In the genomic region with DNA sequence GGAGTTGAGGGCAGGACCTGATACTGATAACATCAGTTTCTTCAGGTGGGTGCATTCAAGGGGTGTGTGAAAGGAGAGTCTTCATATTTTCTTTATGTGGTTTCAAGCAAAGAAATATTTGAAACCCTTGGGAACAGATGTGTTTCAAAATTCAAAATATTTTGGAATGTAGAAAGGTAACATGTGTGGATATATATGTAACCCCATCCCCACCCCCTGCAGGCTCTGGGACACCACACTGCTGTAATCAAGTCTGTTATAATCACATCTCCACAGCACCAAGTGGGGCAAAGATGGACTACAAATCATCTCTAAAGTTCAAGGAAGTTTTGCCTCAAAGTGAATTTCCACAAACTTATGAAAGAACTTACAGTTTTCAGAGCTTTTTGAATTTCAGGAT, we compare ENCODE assay signal across 23 cellular contexts. TPM values are rescaled to one million over a fixed set of nuclear protein-coding genes. Genes with fewer than 3 reads are reported as not detected.
DNase-seq lines count a peak whose midpoint lies in the region; ATAC-seq and TF ChIP-seq lines count a peak whose summit lies in the region.
"Had no signal": no experiment of that assay in that cellular context is flagged by ENCODE, and none has a peak within 500 bp of the region (broad histone marks: within the 10 kb centered on the region; RNA-seq: fewer than 3 reads in every experiment).

No MANE protein-coding gene starts in this region.

- H3K4me3 ChIP-seq in left ventricle myocardium inferior (no peak overlapping the region), KMS-11 (IDR thresholded peaks at IDR 0.05; ENCODE audit: insufficient read depth, low read depth, low read length) (no peak overlapping the region), psoas muscle (no peak overlapping the region), PC-3 (ENCODE audit: low read length) (no peak overlapping the region)
- H3K4me3 ChIP-seq: A549; BLaER1 treated with 17β-estradiol and CSF1 and Interleukin-3, amounts not matched to agents 10 nM and 100 nM; GM12878 had no signal

- POLR2A ChIA-PET in PC-3 (lab: Charles Lee; ENCODE audit: unreplicated experiment), result no interaction called here

- H3F3A ChIP-seq in PC-3 (ENCODE audit: low read length, unreplicated experiment), result no peaks in the 10 kb centered on the region

- no peak overlapping the region for H3K9ac ChIP-seq in KMS-11
- no peak overlapping the region for H3K9ac ChIP-seq in PC-3 (ENCODE audit: low read length)
- H3K9ac ChIP-seq: BLaER1 treated with 17β-estradiol and CSF1 and Interleukin-3, amounts not matched to agents 10 nM and 100 nM had no signal

- H3K27ac ChIP-seq in left ventricle myocardium inferior (replicated peaks), result peak overlapping the region; percentile 56
- H3K27ac ChIP-seq in KMS-11, result no peak overlapping the region
- peak overlapping the region; percentile 34 for H3K27ac ChIP-seq in psoas muscle
- no peak overlapping the region for H3K27ac ChIP-seq in PC-3 (ENCODE audit: low read length)
- H3K27ac ChIP-seq: 22Rv1; A549; BLaER1 treated with 17β-estradiol and CSF1 and Interleukin-3, amounts not matched to agents 10 nM and 100 nM; C4-2B had no signal

- BruUV-seq in PC-3 (replicated peaks; lab: Mats Ljungman, UMichigan), result no TSS peak

- CTCF ChIA-PET in PC-3 (lab: Charles Lee), result no interaction called here

- ATAC-seq in Right ventricle myocardium superior (ENCODE audit: poor library complexity), result no peak
- no peak for ATAC-seq in psoas muscle
- no peak for ATAC-seq in PC-3
- ATAC-seq: A549; CD8-positive, alpha-beta T cell; GM12878 had no signal

- TF ChIP-seq CTCF in left ventricle myocardium inferior (IDR thresholded peaks at IDR 0.05; ENCODE audit: borderline replicate concordance), result no peak
- no peak for TF ChIP-seq CTCF in KMS-11 (conservative IDR thresholded peaks at IDR 0.05; ENCODE audit: low read depth, low read length)
- TF ChIP-seq CTCF in psoas muscle (IDR thresholded peaks at IDR 0.05), result no peak
- no peak for TF ChIP-seq CTCF in PC-3 (conservative IDR thresholded peaks at IDR 0.05; ENCODE audit: low read depth, low read length)

- H3K9me3 ChIP-seq in left ventricle myocardium inferior (replicated peaks), result peaks cover 4% of the 10 kb centered on the region
- peaks cover 3% of the 10 kb centered on the region for H3K9me3 ChIP-seq in psoas muscle
- H3K9me3 ChIP-seq in PC-3 (ENCODE audit: low read length), result no peaks in the 10 kb centered on the region
- H3K9me3 ChIP-seq: A549, Caco-2 had no signal

- DNase-seq in left ventricle myocardium inferior, result no peak
- no peak for DNase-seq in Right ventricle myocardium superior
- DNase-seq in psoas muscle, result no peak
- no peak for DNase-seq in PC-3
- no peak for DNase-seq in nucleus accumbens (lab: John Stamatoyannopoulos, UW)
- no peak for DNase-seq in NCI-H1417 (lab: John Stamatoyannopoulos, UW)
- DNase-seq: AML-193; Caco-2; Calu3; CD4-positive, alpha-beta T cell; CD8-positive, alpha-beta T cell; DMS79 treated with DMSO at 0.1 percent for 48 hours; EL; GDM1 had no signal

- peaks cover 6% of the 10 kb centered on the region for H3K36me3 ChIP-seq in left ventricle myocardium inferior
- H3K36me3 ChIP-seq in KMS-11 (ENCODE audit: insufficient read depth), result no peaks in the 10 kb centered on the region
- no peaks in the 10 kb centered on the region for H3K36me3 ChIP-seq in psoas muscle (ENCODE audit: insufficient read depth in 1 of 2, low read depth in 1 of 2)
- H3K36me3 ChIP-seq in PC-3 (ENCODE audit: low read depth, low read length), result no peaks in the 10 kb centered on the region
- H3K36me3 ChIP-seq: BLaER1 treated with 17β-estradiol and CSF1 and Interleukin-3, amounts not matched to agents 10 nM and 100 nM had no signal

- H2AFZ ChIP-seq in KMS-11 (ENCODE audit: low read depth) (no peak overlapping the region), PC-3 (ENCODE audit: low read length) (no peak overlapping the region)

- H3K4me1 ChIP-seq in left ventricle myocardium inferior (peaks cover 85% of the 10 kb centered on the region), KMS-11 (ENCODE audit: low read depth, poor library complexity, severe bottlenecking) (peaks cover 63% of the 10 kb centered on the region), psoas muscle (peaks cover 48% of the 10 kb centered on the region), PC-3 (ENCODE audit: insufficient read depth, low read length) (no peaks in the 10 kb centered on the region)
- H3K4me1 ChIP-seq: A549, Caco-2 had no signal

- H3K27me3 ChIP-seq in left ventricle myocardium inferior (ENCODE audit: low read depth) (no peaks in the 10 kb centered on the region), KMS-11 (ENCODE audit: insufficient read depth, low read depth) (no peaks in the 10 kb centered on the region), psoas muscle (ENCODE audit: insufficient read depth in 3 of 3, low read length in 2 of 3) (no peaks in the 10 kb centered on the region), PC-3 (ENCODE audit: low read length) (0 out of 2 replicates have a peak, but pooled peaks cover 4% of the 10 kb centered on the region)
- H3K27me3 ChIP-seq: BLaER1 treated with 17β-estradiol and CSF1 and Interleukin-3, amounts not matched to agents 10 nM and 100 nM had no signal

- no peaks in the 10 kb centered on the region for H3K79me2 ChIP-seq in KMS-11 (ENCODE audit: insufficient read depth, low read depth)
- no peaks in the 10 kb centered on the region for H3K79me2 ChIP-seq in PC-3 (ENCODE audit: low read length)

- H4K20me1 ChIP-seq in KMS-11 (ENCODE audit: insufficient read depth) (no peaks in the 10 kb centered on the region), PC-3 (ENCODE audit: low read length) (no peaks in the 10 kb centered on the region)
- H4K20me1 ChIP-seq: BLaER1 treated with 17β-estradiol and CSF1 and Interleukin-3, amounts not matched to agents 10 nM and 100 nM had no signal

- H3K4me2 ChIP-seq in KMS-11 (peak overlapping the region; percentile 5; the same call in 1 of the 2 replicates), PC-3 (ENCODE audit: low read length) (no peak overlapping the region)
- H3K4me2 ChIP-seq: A549; BLaER1 treated with 17β-estradiol and CSF1 and Interleukin-3, amounts not matched to agents 10 nM and 100 nM had no signal

- intact Hi-C loops in left ventricle myocardium inferior (cut with micrococcal nuclease) (no loop called here), Right ventricle myocardium superior (cut with DNase I) (no loop called here), psoas muscle (cut with DNase I) (no loop called here), PC-3 (cut with micrococcal nuclease) (no loop called here)

- no peaks in the 10 kb centered on the region for H3K9me2 ChIP-seq in PC-3 (replicated peaks; ENCODE audit: low read length)

RNA-seq across cellular contexts. Expression of a gene that starts 41.1 kb away (rescaled TPM):
- total RNA-seq in left ventricle myocardium inferior (285 TPM), Right ventricle myocardium superior (279 TPM), psoas muscle (100 to 1,000 TPM; 166 to 285 (median 211) TPM), PC-3 (2014; rRNA removed) (not detected in 2 replicates)
- polyA plus RNA-seq in psoas muscle, result 10 to 100 TPM; 30.2 to 84.5 (median 82.4) TPM
- total RNA-seq: A172, G401, GM12878 had no signal
- polyA plus RNA-seq: A549, BJ had no signal

Comparison
In these comparisons a context has a peak if more than half of its experiments do, and no peak if none do; other contexts are left out.
1. H3K27ac ChIP-seq: peak in left ventricle myocardium inferior (single experiment) and psoas muscle (single experiment); none in KMS-11 (single experiment) and PC-3 (single experiment).
2. RNA of a gene that starts 41.1 kb away (total RNA-seq): 285 TPM in left ventricle myocardium inferior (single experiment), 279 TPM in Right ventricle myocardium superior (single experiment) and 166 to 285 TPM in psoas muscle; not detected in PC-3; every median in the first group is over 100 times any median in the second.